12 cellular contexts compared by ENCODE assay signal in genomic region chr12:52926596-52927241, GRCh38. TPM values are rescaled to one million over a fixed set of nuclear protein-coding genes. Genes with fewer than 3 reads are reported as not detected.
A peak's percentile ranks its signal among the peaks of the same experiment; 100 is the strongest.
DNase-seq lines count a peak whose midpoint lies in the region; TF ChIP-seq lines count a peak whose summit lies in the region.
"Had no signal": no experiment of that assay in that cellular context is flagged by ENCODE, and none has a peak within 500 bp of the region (broad histone marks: within the 10 kb centered on the region; RNA-seq: fewer than 3 reads in every experiment).

No MANE protein-coding gene starts in this region.

- H3K9me3 ChIP-seq in NT2/D1 (ENCODE audit: insufficient read depth, low read length) (no peaks in the 10 kb centered on the region), esophagus muscularis mucosa (no peaks in the 10 kb centered on the region), parathyroid adenoma (ENCODE audit: control insufficient read depth, low read length) (no peaks in the 10 kb centered on the region)
- H3K9me3 ChIP-seq: tibial nerve had no signal

- no peak for TF ChIP-seq POLR2A in esophagus muscularis mucosa (IDR thresholded peaks at IDR 0.05; ENCODE audit: low read depth)

- H3K36me3 ChIP-seq in NT2/D1 (ENCODE audit: insufficient read depth, insufficient read length, low read length) (no peaks in the 10 kb centered on the region), esophagus muscularis mucosa (no peaks in the 10 kb centered on the region), parathyroid adenoma (ENCODE audit: control insufficient read depth, insufficient read depth, low read length) (no peaks in the 10 kb centered on the region)
- H3K36me3 ChIP-seq: tibial nerve had no signal

- TF ChIP-seq EP300 in esophagus muscularis mucosa (IDR thresholded peaks at IDR 0.05): no peak

- no peak overlapping the region for H3K4me2 ChIP-seq in parathyroid adenoma (ENCODE audit: low read length)

- no peaks in the 10 kb centered on the region for H3K79me2 ChIP-seq in parathyroid adenoma

- peak overlapping the region; percentile 57 for H2AFZ ChIP-seq in parathyroid adenoma

- no peaks in the 10 kb centered on the region for H3K27me3 ChIP-seq in NT2/D1 (ENCODE audit: insufficient read depth, insufficient read length)
- H3K27me3 ChIP-seq in esophagus muscularis mucosa: no peaks in the 10 kb centered on the region
- no peaks in the 10 kb centered on the region for H3K27me3 ChIP-seq in parathyroid adenoma (ENCODE audit: control insufficient read depth, insufficient read depth, low read length)
- H3K27me3 ChIP-seq: tibial nerve had no signal

- H3K4me1 ChIP-seq in NT2/D1 (ENCODE audit: insufficient read depth, insufficient read length) (peaks cover 26% of the 10 kb centered on the region), esophagus muscularis mucosa (peaks cover 15 to 37% (median 34%) of the 10 kb centered on the region in 4 donors), parathyroid adenoma (peaks cover 8% of the 10 kb centered on the region)

- H3K9ac ChIP-seq in NT2/D1 (ENCODE audit: insufficient read length, low read depth): peak overlapping the region; percentile 46
- no peak overlapping the region for H3K9ac ChIP-seq in parathyroid adenoma

- 95% methylated on average over 4 of the region's 4 CpGs for WGBS in esophagus muscularis mucosa

- H3K4me3 ChIP-seq in NT2/D1 (ENCODE audit: insufficient read length, low read depth): no peak overlapping the region
- H3K4me3 ChIP-seq in esophagus muscularis mucosa: no peak overlapping the region
- no peak overlapping the region for H3K4me3 ChIP-seq in parathyroid adenoma (ENCODE audit: low read depth, low read length)
- H3K4me3 ChIP-seq: tibial nerve had no signal

- no peak for DNase-seq in NT2/D1 (ENCODE audit: low read depth, low spot score)
- no peak for DNase-seq in esophagus muscularis mucosa (ENCODE audit: extremely low spot score)
- no peak for DNase-seq in NAMALWA (ENCODE audit: low spot score)
- no peak for DNase-seq in NCI-H2227 (lab: John Stamatoyannopoulos, UW; ENCODE audit: unreplicated experiment)
- no peak for DNase-seq in activated CD8-positive, alpha-beta memory T cell treated with anti-CD3 and anti-CD28 coated beads, Interleukin-2, amount 50 U/mL, for 48 hours
- no peak for DNase-seq in amniotic stem cell (lab: John Stamatoyannopoulos, UW)
- DNase-seq: activated T-cell treated with anti-CD3 and anti-CD28 coated beads, Interleukin-2, amount 50 U/mL, for 4 hours; caudate nucleus; Kasumi-1 had no signal

- intact Hi-C loops in esophagus muscularis mucosa (cut with DNase I): no loop called here

- H3K27ac ChIP-seq in C4-2B (peak overlapping the region; percentile 7; the same call in 1 of the 2 replicates), esophagus muscularis mucosa (replicated peaks in 1 of 4) (peak overlapping the region; percentile 46 to 72 (median 64)), parathyroid adenoma (peak overlapping the region; percentile 15)

- TF ChIP-seq CTCF in C4-2B (conservative IDR thresholded peaks at IDR 0.05) (no peak), esophagus muscularis mucosa (IDR thresholded peaks at IDR 0.05) (no peak), parathyroid adenoma (IDR thresholded peaks at IDR 0.05) (no peak)

RNA-seq across cellular contexts. Expression of gene KRT8, which starts 21.8 kb away (rescaled TPM):
- total RNA-seq in esophagus muscularis mucosa: 100 to 1,000 TPM; 136 to 508 (median 387) TPM

RNA-seq across cellular contexts. Expression of gene KRT18, which starts 22.2 kb away (rescaled TPM):
- 10 to 100 TPM; 19.7 to 42.5 (median 23.6) TPM for total RNA-seq in esophagus muscularis mucosa

Comparison
In these comparisons a context has a peak if more than half of its experiments do, and no peak if none do; other contexts are left out.
1. H3K27ac ChIP-seq: peak in every context shown above with its lines; median percentile 64 in esophagus muscularis mucosa; 15 in parathyroid adenoma; 7 in C4-2B.